ENCODE assay signal across 13 cellular contexts in the genomic region with DNA sequence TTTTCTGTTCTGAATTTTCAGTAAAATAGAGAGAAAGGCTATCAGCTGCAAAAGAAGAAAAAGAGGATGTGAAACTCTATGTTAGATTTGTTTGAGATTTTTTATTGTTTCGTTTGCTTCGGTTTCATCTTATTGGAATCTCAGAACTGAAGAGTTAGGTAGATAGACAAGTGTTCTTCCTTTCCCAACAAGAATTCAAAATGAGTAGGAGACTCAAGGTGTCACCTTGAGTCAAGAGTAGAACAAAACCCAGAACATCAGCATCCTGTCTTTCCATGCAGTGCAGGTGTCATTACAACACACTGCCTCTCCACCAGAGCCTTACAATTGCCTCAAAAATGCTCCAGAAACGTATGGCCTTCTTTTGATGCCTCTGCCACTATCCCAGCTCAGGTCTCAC. TPM values are rescaled to one million over a fixed set of nuclear protein-coding genes. Genes with fewer than 3 reads are reported as not detected.
DNase-seq lines count a peak whose midpoint lies in the region; ATAC-seq, FAIRE-seq and TF ChIP-seq lines count a peak whose summit lies in the region.
"Had no signal": no experiment of that assay in that cellular context is flagged by ENCODE, and none has a peak within 500 bp of the region (broad histone marks: within the 10 kb centered on the region; RNA-seq: fewer than 3 reads in every experiment).

No MANE protein-coding gene starts in this region.

- H3K4me1 ChIP-seq in OCI-LY7 (ENCODE audit: insufficient read depth, low read length, poor library complexity, severe bottlenecking) (peaks cover 20% of the 10 kb centered on the region), HepG2 (ENCODE audit: insufficient read depth, low read length) (no peaks in the 10 kb centered on the region), upper lobe of right lung (no peaks in the 10 kb centered on the region)
- H3K4me1 ChIP-seq: breast epithelium, parathyroid adenoma had no signal

- TF ChIP-seq CTCF in OCI-LY7 (conservative IDR thresholded peaks at IDR 0.05; ENCODE audit: low read length) (no peak), HepG2 (CRISPR knock-in tag; IDR thresholded peaks at IDR 0.05) (no peak), upper lobe of right lung (IDR thresholded peaks at IDR 0.05) (no peak)

- H3K27ac ChIP-seq in OCI-LY7 (ENCODE audit: low read depth, low read length, poor library complexity, severe bottlenecking) (peak overlapping the region; percentile 48), HepG2 (ENCODE audit: extremely low read length, insufficient read depth, low read length) (no peak overlapping the region), upper lobe of right lung (no peak overlapping the region)
- H3K27ac ChIP-seq: breast epithelium, parathyroid adenoma had no signal

- no peak for TF ChIP-seq POLR2A in HepG2 (IDR thresholded peaks at IDR 0.05; ENCODE audit: insufficient read depth in 1 of 2, low read depth in 2 of 2, low read length in 2 of 2)

- BruUV-seq in OCI-LY7 (replicated peaks; lab: Mats Ljungman, UMichigan) = no TSS peak
- BruUV-seq in HepG2 (replicated peaks; lab: Mats Ljungman, UMichigan) = no TSS peak

- TF ChIP-seq RAD21 in HepG2 (CRISPR knock-in tag; IDR thresholded peaks at IDR 0.05) = no peak

- 90% methylated on average over 3 of the region's 3 CpGs for WGBS in HepG2 (ENCODE audit: low lambda C conversion rate)

- POLR2A ChIA-PET in OCI-LY7 (lab: Charles Lee) (no interaction called here), HepG2 (lab: Yijun Ruan, JAX) (no interaction called here)

- H3K36me3 ChIP-seq in OCI-LY7 (ENCODE audit: insufficient read depth, low read length) = peaks cover 9% of the 10 kb centered on the region; the same call in 1 of the 2 replicates
- peaks cover 2 to 9% of the 10 kb centered on the region in 2 experiments; a peak in 2 of 5 replicates for H3K36me3 ChIP-seq in HepG2 (replicated peaks in 1 of 2; ENCODE audit: control insufficient read depth in 1 of 2, insufficient read depth in 2 of 2, low read length in 2 of 2)
- peaks cover 13% of the 10 kb centered on the region for H3K36me3 ChIP-seq in upper lobe of right lung
- H3K36me3 ChIP-seq: breast epithelium had no signal

- no peaks in the 10 kb centered on the region for H3K9me2 ChIP-seq in OCI-LY7 (ENCODE audit: insufficient read depth, low read length)

- intact Hi-C loops in OCI-LY7 (cut with micrococcal nuclease; ENCODE audit: unreplicated experiment) = no loop called here
- intact Hi-C loops in HepG2 (cut with micrococcal nuclease; ENCODE audit: unreplicated experiment) = no loop called here
- intact Hi-C loops in upper lobe of right lung (cut with DNase I) = no loop called here

- TF ChIP-seq EP300 in HepG2 (IDR thresholded peaks at IDR 0.05; ENCODE audit: low read depth in 2 of 2, low read length in 2 of 2) (no peak), HepG2 (CRISPR knock-in tag; IDR thresholded peaks at IDR 0.05; ENCODE audit: borderline replicate concordance) (no peak)

- no peaks in the 10 kb centered on the region for H3K9me3 ChIP-seq in OCI-LY7 (ENCODE audit: low read length)
- H3K9me3 ChIP-seq in HepG2 (ENCODE audit: low read length) = no peaks in the 10 kb centered on the region
- no peaks in the 10 kb centered on the region for H3K9me3 ChIP-seq in upper lobe of right lung
- H3K9me3 ChIP-seq: breast epithelium had no signal

- DNase-seq in OCI-LY7 (ENCODE audit: low spot score) (peak; percentile 57), Ammon's horn (ENCODE audit: low spot score) (no peak), HepG2 (ENCODE audit: low spot score) (no peak), upper lobe of right lung (no peak), dermis blood vessel endothelial cell (no peak)
- DNase-seq: GOT3; kidney; NK-92 treated with Interleukin-12 subunit alpha and Interleukin-12 subunit beta, amount 100 ng/mL, for 24 hours had no signal

- H3K4me2 ChIP-seq in OCI-LY7 (ENCODE audit: low read length) (peak overlapping the region; percentile 55), HepG2 (ENCODE audit: low read depth, low read length) (no peak overlapping the region)

- H3K27me3 ChIP-seq in HepG2 (ENCODE audit: control insufficient read depth in 1 of 2, insufficient read depth in 2 of 2, low read length in 2 of 2) = no peaks in the 10 kb centered on the region
- no peaks in the 10 kb centered on the region for H3K27me3 ChIP-seq in upper lobe of right lung
- H3K27me3 ChIP-seq: breast epithelium had no signal

- H4K20me1 ChIP-seq in OCI-LY7 (ENCODE audit: insufficient read depth, low read length) (peaks cover 5% of the 10 kb centered on the region; the same call in 1 of the 2 replicates), HepG2 (ENCODE audit: insufficient read depth, low read length) (no peaks in the 10 kb centered on the region)

- FAIRE-seq in HepG2 (lab: Jason Lieb, UNC) = no peak
- FAIRE-seq: kidney had no signal

- H2AFZ ChIP-seq in OCI-LY7 (ENCODE audit: low read length) = no peak overlapping the region
- no peak overlapping the region for H2AFZ ChIP-seq in HepG2 (ENCODE audit: low read length)
- H2AFZ ChIP-seq: parathyroid adenoma had no signal

- H3K79me2 ChIP-seq in OCI-LY7 (ENCODE audit: insufficient read depth, low read depth, low read length) = no peaks in the 10 kb centered on the region
- H3K79me2 ChIP-seq in HepG2 (ENCODE audit: insufficient read depth, low read length) = no peaks in the 10 kb centered on the region

- CTCF ChIA-PET in OCI-LY7 (lab: Charles Lee; ENCODE audit: unreplicated experiment) (no interaction called here), HepG2 (lab: Yijun Ruan, JAX; ENCODE audit: low intra/inter-chr PET ratio, low total read pairs) (no interaction called here)

- ATAC-seq in GM18508 (IDR thresholded peaks at IDR 0.05; ENCODE audit: insufficient read depth, unreplicated experiment) = peak; percentile 84
- ATAC-seq in GM21360 (IDR thresholded peaks at IDR 0.05; ENCODE audit: unreplicated experiment) = peak; percentile 83
- ATAC-seq in HG03039 (IDR thresholded peaks at IDR 0.05; ENCODE audit: unreplicated experiment) = peak; percentile 47
- no peak for ATAC-seq in HepG2
- no peak for ATAC-seq in upper lobe of right lung

- H3K9ac ChIP-seq in HepG2 (ENCODE audit: insufficient read depth, low read depth, low read length) = no peak overlapping the region
- H3K9ac ChIP-seq: parathyroid adenoma had no signal

- in situ Hi-C loops in HepG2 (cut with HindIII; ENCODE audit: extremely low pct_ligation_motif_present, low pct_unique_long_range_greater_than_20kb) = no loop called here

- H3K4me3 ChIP-seq in OCI-LY7 (ENCODE audit: low read depth, low read length, poor library complexity, severe bottlenecking) (no peak overlapping the region), HepG2 (replicated peaks in 1 of 3; ENCODE audit: insufficient read depth in 1 of 3, low read depth in 2 of 3, low read length in 3 of 3) (no peak overlapping the region), upper lobe of right lung (no peak overlapping the region)
- H3K4me3 ChIP-seq: breast epithelium had no signal

RNA-seq across cellular contexts. Expression of a gene that starts 21.1 kb away (rescaled TPM):
- 23.2 and 28.8 TPM in 2 replicates for total RNA-seq in OCI-LY7 (2014; rRNA removed; shearing (Covaris generic))
- total RNA-seq in OCI-LY7 (2022) (23.5 and 24.4 TPM in 2 replicates), HepG2 (2016; rRNA removed; fragmentation: Illumina TruSeq; extraction: Trizol) (58.7 and 61.4 TPM in 2 replicates), upper lobe of right lung (38.8 TPM), dermis blood vessel endothelial cell (101 and 108 TPM in 2 replicates)
- total RNA-seq in HepG2 (2016; cell fraction: cytosol; rRNA removed; fragmentation: Illumina TruSeq; extraction: Trizol; ENCODE audit: low read depth) = 52.9 and 59.9 TPM in 2 replicates
- 56.3 and 56.6 TPM in 2 replicates for total RNA-seq in HepG2 (2016; cell fraction: insoluble cytoplasmic fraction; rRNA removed; fragmentation: Illumina TruSeq; extraction: Trizol)
- total RNA-seq in HepG2 (2016; cell fraction: membrane; rRNA removed; fragmentation: Illumina TruSeq; extraction: Trizol) = 27.5 and 33.9 TPM in 2 replicates
- 75.6 and 80.4 TPM in 2 replicates for total RNA-seq in HepG2 (2016; cell fraction: nucleus; rRNA removed; fragmentation: Illumina TruSeq; extraction: Trizol)
- 28.8 and 33.6 TPM in 2 replicates for polyA plus RNA-seq in HepG2 (2011; rRNA removed)
- 29.5 and 30.7 TPM in 2 replicates for polyA plus RNA-seq in HepG2 (2011; cell fraction: cytosol; rRNA removed)
- 23.2 and 23.7 TPM in 2 replicates for polyA plus RNA-seq in HepG2 (2011; cell fraction: nucleus; rRNA removed)
- 26.5 and 30.9 TPM in 2 replicates for polyA plus RNA-seq in HepG2 (2012)
- 14.7 and 16.9 TPM in 2 replicates for polyA plus RNA-seq in HepG2 (2016; cell fraction: cytosol; fragmentation: Illumina TruSeq; extraction: Trizol; ENCODE audit: low read depth)
- polyA plus RNA-seq in HepG2 (2016; cell fraction: insoluble cytoplasmic fraction; fragmentation: Illumina TruSeq; extraction: Trizol; ENCODE audit: low read depth) = 27.5 and 27.7 TPM in 2 replicates
- polyA plus RNA-seq in HepG2 (2016; cell fraction: membrane; fragmentation: Illumina TruSeq; extraction: Trizol; ENCODE audit: low read depth) = 5.6 and 6.1 TPM in 2 replicates
- polyA plus RNA-seq in HepG2 (2016; cell fraction: nucleus; fragmentation: Illumina TruSeq; extraction: Trizol; ENCODE audit: insufficient read depth, low read depth) = 39.1 and 42.0 TPM in 2 replicates
- 55.2 and 126 TPM in 2 replicates for polyA minus RNA-seq in HepG2 (2011; rRNA and poly(A)+ RNA removed; ENCODE audit: low replicate concordance)
- 57.6 and 62.9 TPM in 2 replicates for polyA minus RNA-seq in HepG2 (2011; cell fraction: cytosol; rRNA and poly(A)+ RNA removed)
- polyA minus RNA-seq in HepG2 (2011; cell fraction: nucleus; rRNA and poly(A)+ RNA removed) = 102 and 117 TPM in 2 replicates

RNA-seq across cellular contexts. Expression of a gene that starts 51.7 kb away (rescaled TPM):
- total RNA-seq in OCI-LY7 (2014; rRNA removed; shearing (Covaris generic)) = 40.5 and 42.7 TPM in 2 replicates
- total RNA-seq in OCI-LY7 (2022) (85.9 and 91.8 TPM in 2 replicates), HepG2 (2016; rRNA removed; fragmentation: Illumina TruSeq; extraction: Trizol) (130 and 254 TPM in 2 replicates), upper lobe of right lung (68.6 TPM), dermis blood vessel endothelial cell (87.3 and 126 TPM in 2 replicates)
- total RNA-seq in HepG2 (2016; cell fraction: cytosol; rRNA removed; fragmentation: Illumina TruSeq; extraction: Trizol; ENCODE audit: low read depth) = 20.7 and 26.0 TPM in 2 replicates
- total RNA-seq in HepG2 (2016; cell fraction: insoluble cytoplasmic fraction; rRNA removed; fragmentation: Illumina TruSeq; extraction: Trizol) = 128 and 254 TPM in 2 replicates
- total RNA-seq in HepG2 (2016; cell fraction: membrane; rRNA removed; fragmentation: Illumina TruSeq; extraction: Trizol) = 42.3 and 49.4 TPM in 2 replicates
- total RNA-seq in HepG2 (2016; cell fraction: nucleus; rRNA removed; fragmentation: Illumina TruSeq; extraction: Trizol) = 114 and 115 TPM in 2 replicates
- polyA plus RNA-seq in HepG2 (2011; rRNA removed) = 60.9 and 81.6 TPM in 2 replicates
- polyA plus RNA-seq in HepG2 (2011; cell fraction: cytosol; rRNA removed) = 36.8 and 56.4 TPM in 2 replicates
- 33.2 and 43.2 TPM in 2 replicates for polyA plus RNA-seq in HepG2 (2011; cell fraction: nucleus; rRNA removed)
- 87.2 and 121 TPM in 2 replicates for polyA plus RNA-seq in HepG2 (2012)
- 17.5 and 20.7 TPM in 2 replicates for polyA plus RNA-seq in HepG2 (2016; cell fraction: cytosol; fragmentation: Illumina TruSeq; extraction: Trizol; ENCODE audit: low read depth)
- 266 and 281 TPM in 2 replicates for polyA plus RNA-seq in HepG2 (2016; cell fraction: insoluble cytoplasmic fraction; fragmentation: Illumina TruSeq; extraction: Trizol; ENCODE audit: low read depth)
- polyA plus RNA-seq in HepG2 (2016; cell fraction: membrane; fragmentation: Illumina TruSeq; extraction: Trizol; ENCODE audit: low read depth) = 28.6 and 36.5 TPM in 2 replicates
- 120 and 122 TPM in 2 replicates for polyA plus RNA-seq in HepG2 (2016; cell fraction: nucleus; fragmentation: Illumina TruSeq; extraction: Trizol; ENCODE audit: insufficient read depth, low read depth)
- polyA minus RNA-seq in HepG2 (2011; rRNA and poly(A)+ RNA removed; ENCODE audit: low replicate concordance) = 15.7 and 27.0 TPM in 2 replicates
- polyA minus RNA-seq in HepG2 (2011; cell fraction: cytosol; rRNA and poly(A)+ RNA removed) = 54.9 and 60.7 TPM in 2 replicates
- polyA minus RNA-seq in HepG2 (2011; cell fraction: nucleus; rRNA and poly(A)+ RNA removed) = 109 and 119 TPM in 2 replicates

Comparison
In these comparisons a context has a peak if more than half of its experiments do, and no peak if none do; other contexts are left out.
1. ATAC-seq: peak in GM18508 (single experiment), GM21360 (single experiment) and HG03039 (single experiment); none in HepG2 (single experiment) and upper lobe of right lung (single experiment).